9 cellular contexts compared by ENCODE assay signal in the genomic region with DNA sequence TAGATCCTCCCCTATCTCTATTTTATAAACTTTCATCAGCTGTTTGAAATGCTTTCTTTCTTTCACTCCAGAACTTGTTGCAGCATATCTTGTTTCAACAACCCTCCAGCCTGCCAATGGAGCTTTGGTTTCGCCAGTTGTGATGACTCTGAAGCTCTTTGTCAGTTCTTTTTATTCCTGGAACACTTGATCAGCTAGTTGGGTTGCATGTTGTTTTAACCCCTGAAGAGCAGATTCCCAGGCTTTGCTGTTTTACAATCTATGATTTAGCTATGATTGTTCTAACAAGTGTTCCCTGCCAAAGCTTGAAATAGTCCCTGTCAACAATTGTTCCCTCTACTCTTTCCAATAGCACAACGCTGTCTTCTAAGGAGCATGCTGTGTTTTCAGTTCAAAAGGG. TPM values are rescaled to one million over a fixed set of nuclear protein-coding genes. Genes with fewer than 3 reads are reported as not detected.
A peak's percentile ranks its signal among the peaks of the same experiment; 100 is the strongest.
DNase-seq lines count a peak whose midpoint lies in the region; ATAC-seq and TF ChIP-seq lines count a peak whose summit lies in the region.
"Had no signal": no experiment of that assay in that cellular context is flagged by ENCODE, and none has a peak within 500 bp of the region (broad histone marks: within the 10 kb centered on the region; RNA-seq: fewer than 3 reads in every experiment).

No MANE protein-coding gene starts in this region.

- TF ChIP-seq POLR2A in thyroid gland (IDR thresholded peaks at IDR 0.05): no peak

- 25 to 48% methylated on average over 2 of the region's 2 CpGs for WGBS in esophagus, 2 donors
- WGBS in lung, 2 donors: 57 to 76% methylated on average over 2 of the region's 2 CpGs
- WGBS in thyroid gland, 2 donors: 13 to 32% methylated on average over 2 of the region's 2 CpGs

- H3K27me3 ChIP-seq in esophagus (ENCODE audit: control insufficient read depth in 1 of 2, insufficient read depth in 2 of 2, low read length in 2 of 2): no peaks in the 10 kb centered on the region
- H3K27me3 ChIP-seq in lung (ENCODE audit: control insufficient read depth, insufficient read depth): no peaks in the 10 kb centered on the region
- no peaks in the 10 kb centered on the region for H3K27me3 ChIP-seq in thyroid gland

- no peaks in the 10 kb centered on the region for H3K36me3 ChIP-seq in esophagus (ENCODE audit: control insufficient read depth in 2 of 2, insufficient read depth in 2 of 2, low read length in 1 of 2)
- no peaks in the 10 kb centered on the region for H3K36me3 ChIP-seq in lung (ENCODE audit: control insufficient read depth in 2 of 2, insufficient read depth in 2 of 2, low read length in 2 of 2)
- no peaks in the 10 kb centered on the region for H3K36me3 ChIP-seq in thyroid gland

- intact Hi-C loops in thyroid gland (cut with DNase I): no loop called here

- H3K27ac ChIP-seq in esophagus (ENCODE audit: low read depth in 2 of 2, low read length in 1 of 2): peak overlapping the region; percentile 71 to 77
- H3K27ac ChIP-seq in lung (ENCODE audit: low read depth in 1 of 2, low read length in 1 of 2): no peak overlapping the region
- H3K27ac ChIP-seq in thyroid gland: peak overlapping the region; percentile 20 to 60 (median 23)

- ATAC-seq in lung (ENCODE audit: insufficient read depth, low FRiP score) (peak; percentile 39), HG02840 (IDR thresholded peaks at IDR 0.05; ENCODE audit: low FRiP score, unreplicated experiment) (no peak)

- H3K9me3 ChIP-seq in esophagus (ENCODE audit: control insufficient read depth in 2 of 2, insufficient read depth in 1 of 2, low read depth in 1 of 2, low read length in 1 of 2) (no peaks in the 10 kb centered on the region), lung (ENCODE audit: control insufficient read depth in 2 of 2, insufficient read depth in 1 of 2, low read length in 1 of 2) (no peaks in the 10 kb centered on the region), thyroid gland (no peaks in the 10 kb centered on the region)

- no peak overlapping the region for H3K4me3 ChIP-seq in esophagus (ENCODE audit: low read depth in 1 of 2, low read length in 2 of 2)
- H3K4me3 ChIP-seq in lung: no peak overlapping the region
- no peak overlapping the region for H3K4me3 ChIP-seq in thyroid gland (replicated peaks in 1 of 3)

- DNase-seq in NCI-H226 (peak; percentile 29), lung (ENCODE audit: low spot score) (no peak), thyroid gland (peak; percentile 77 to 78), D341Med (ENCODE audit: low spot score) (no peak), HCEC 1CT (no peak)
- DNase-seq: central memory CD4-positive, alpha-beta T cell; NCI-H446 had no signal

- H3K4me1 ChIP-seq in esophagus (ENCODE audit: control insufficient read depth in 2 of 2, insufficient read depth in 2 of 2, low read length in 1 of 2): peaks cover 0 to 3% of the 10 kb centered on the region in 2 donors
- H3K4me1 ChIP-seq in lung (ENCODE audit: control insufficient read depth in 2 of 2, insufficient read depth in 2 of 2, low read length in 2 of 2): peaks cover 0 to 8% of the 10 kb centered on the region in 2 donors
- H3K4me1 ChIP-seq in thyroid gland: peaks cover 4 to 10% of the 10 kb centered on the region in 2 donors

- no peak for TF ChIP-seq CTCF in lung (IDR thresholded peaks at IDR 0.05; ENCODE audit: control extremely low read depth, extremely low read depth)
- TF ChIP-seq CTCF in thyroid gland (IDR thresholded peaks at IDR 0.05): no peak

RNA-seq across cellular contexts. Expression of gene FUT8, which starts 50.6 kb away (rescaled TPM):
- polyA plus RNA-seq in esophagus (1 to 10 TPM; 2.5 to 3.4 TPM), lung (10 to 100 TPM in 1 of 2 donors, 1 to 10 TPM in 1; 9.9 to 16.9 TPM)
- total RNA-seq in lung (10 to 100 TPM; 34.7 to 98.5 TPM), thyroid gland (10 to 100 TPM; 29.2 to 55.5 (median 41.1) TPM)

Comparison
In these comparisons a context has a peak if more than half of its experiments do, and no peak if none do; other contexts are left out.
1. DNase-seq: peak in NCI-H226 (single experiment) and thyroid gland (2 of 2); none in lung (single experiment), D341Med (single experiment) and HCEC 1CT (single experiment).
2. H3K27ac ChIP-seq: peak in esophagus (2 of 2) and thyroid gland (3 of 3); none in lung (0 of 2).